In the genomic region with DNA sequence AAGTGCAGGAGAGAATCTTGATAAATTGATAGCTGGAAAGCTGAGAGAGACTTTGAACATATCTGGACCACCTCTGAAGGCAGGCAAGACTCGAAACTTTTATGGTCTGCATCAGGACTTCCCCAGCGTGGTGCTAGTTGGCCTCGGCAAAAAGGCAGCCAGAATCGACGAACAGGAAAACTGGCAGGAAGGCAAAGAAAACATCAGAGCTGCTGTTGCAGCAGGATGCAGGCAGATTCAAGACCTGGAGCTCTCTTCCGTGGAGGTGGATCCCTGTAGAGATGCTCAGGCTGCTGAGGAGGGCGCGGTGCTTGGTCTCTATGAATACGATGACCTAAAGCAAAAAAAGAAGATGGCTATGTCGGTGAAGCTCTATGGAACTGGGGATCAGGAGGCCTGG, we compare ENCODE assay signal across 2 cellular contexts.
A peak's percentile ranks its signal among the peaks of the same experiment; 100 is the strongest.
TF ChIP-seq lines count a peak whose summit lies in the region.

No MANE protein-coding gene starts in this region.

TF ChIP-seq in HepG2, 621 proteins besides CTCF, POLR2A, EP300 and RAD21:
- TF ChIP-seq, protein P1, sequence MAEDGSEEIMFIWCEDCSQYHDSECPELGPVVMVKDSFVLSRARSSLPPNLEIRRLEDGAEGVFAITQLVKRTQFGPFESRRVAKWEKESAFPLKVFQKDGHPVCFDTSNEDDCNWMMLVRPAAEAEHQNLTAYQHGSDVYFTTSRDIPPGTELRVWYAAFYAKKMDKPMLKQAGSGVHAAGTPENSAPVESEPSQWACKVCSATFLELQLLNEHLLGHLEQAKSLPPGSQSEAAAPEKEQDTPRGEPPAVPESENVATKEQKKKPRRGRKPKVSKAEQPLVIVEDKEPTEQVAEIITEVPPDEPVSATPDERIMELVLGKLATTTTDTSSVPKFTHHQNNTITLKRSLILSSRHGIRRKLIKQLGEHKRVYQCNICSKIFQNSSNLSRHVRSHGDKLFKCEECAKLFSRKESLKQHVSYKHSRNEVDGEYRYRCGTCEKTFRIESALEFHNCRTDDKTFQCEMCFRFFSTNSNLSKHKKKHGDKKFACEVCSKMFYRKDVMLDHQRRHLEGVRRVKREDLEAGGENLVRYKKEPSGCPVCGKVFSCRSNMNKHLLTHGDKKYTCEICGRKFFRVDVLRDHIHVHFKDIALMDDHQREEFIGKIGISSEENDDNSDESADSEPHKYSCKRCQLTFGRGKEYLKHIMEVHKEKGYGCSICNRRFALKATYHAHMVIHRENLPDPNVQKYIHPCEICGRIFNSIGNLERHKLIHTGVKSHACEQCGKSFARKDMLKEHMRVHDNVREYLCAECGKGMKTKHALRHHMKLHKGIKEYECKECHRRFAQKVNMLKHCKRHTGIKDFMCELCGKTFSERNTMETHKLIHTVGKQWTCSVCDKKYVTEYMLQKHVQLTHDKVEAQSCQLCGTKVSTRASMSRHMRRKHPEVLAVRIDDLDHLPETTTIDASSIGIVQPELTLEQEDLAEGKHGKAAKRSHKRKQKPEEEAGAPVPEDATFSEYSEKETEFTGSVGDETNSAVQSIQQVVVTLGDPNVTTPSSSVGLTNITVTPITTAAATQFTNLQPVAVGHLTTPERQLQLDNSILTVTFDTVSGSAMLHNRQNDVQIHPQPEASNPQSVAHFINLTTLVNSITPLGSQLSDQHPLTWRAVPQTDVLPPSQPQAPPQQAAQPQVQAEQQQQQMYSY (CRISPR knock-in tag; IDR thresholded peaks at IDR 0.05): peak; percentile 48; the same call in 1 of the 2 replicates
- TF ChIP-seq ZBTB38 (CRISPR knock-in tag; IDR thresholded peaks at IDR 0.05) (peak; percentile 63; the same call in 1 of the 2 replicates), NFIC (IDR thresholded peaks at IDR 0.05; ENCODE audit: low read length) (no peak)

TF ChIP-seq in K562, 482 proteins besides CTCF, POLR2A, EP300 and RAD21:
- TF ChIP-seq STAT5A (IDR thresholded peaks at IDR 0.05; ENCODE audit: borderline replicate concordance, low read length): no peak
- no peak for TF ChIP-seq EP400 (IDR thresholded peaks at IDR 0.05)
- TF ChIP-seq, protein P2, sequence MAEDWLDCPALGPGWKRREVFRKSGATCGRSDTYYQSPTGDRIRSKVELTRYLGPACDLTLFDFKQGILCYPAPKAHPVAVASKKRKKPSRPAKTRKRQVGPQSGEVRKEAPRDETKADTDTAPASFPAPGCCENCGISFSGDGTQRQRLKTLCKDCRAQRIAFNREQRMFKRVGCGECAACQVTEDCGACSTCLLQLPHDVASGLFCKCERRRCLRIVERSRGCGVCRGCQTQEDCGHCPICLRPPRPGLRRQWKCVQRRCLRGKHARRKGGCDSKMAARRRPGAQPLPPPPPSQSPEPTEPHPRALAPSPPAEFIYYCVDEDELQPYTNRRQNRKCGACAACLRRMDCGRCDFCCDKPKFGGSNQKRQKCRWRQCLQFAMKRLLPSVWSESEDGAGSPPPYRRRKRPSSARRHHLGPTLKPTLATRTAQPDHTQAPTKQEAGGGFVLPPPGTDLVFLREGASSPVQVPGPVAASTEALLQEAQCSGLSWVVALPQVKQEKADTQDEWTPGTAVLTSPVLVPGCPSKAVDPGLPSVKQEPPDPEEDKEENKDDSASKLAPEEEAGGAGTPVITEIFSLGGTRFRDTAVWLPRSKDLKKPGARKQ (CRISPR knock-in tag; IDR thresholded peaks at IDR 0.05): no peak
- TF ChIP-seq POLR2G (IDR thresholded peaks at IDR 0.05; ENCODE audit: low read depth, low read length): no peak
- TF ChIP-seq, protein P3, sequence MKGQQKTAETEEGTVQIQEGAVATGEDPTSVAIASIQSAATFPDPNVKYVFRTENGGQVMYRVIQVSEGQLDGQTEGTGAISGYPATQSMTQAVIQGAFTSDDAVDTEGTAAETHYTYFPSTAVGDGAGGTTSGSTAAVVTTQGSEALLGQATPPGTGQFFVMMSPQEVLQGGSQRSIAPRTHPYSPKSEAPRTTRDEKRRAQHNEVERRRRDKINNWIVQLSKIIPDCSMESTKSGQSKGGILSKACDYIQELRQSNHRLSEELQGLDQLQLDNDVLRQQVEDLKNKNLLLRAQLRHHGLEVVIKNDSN (CRISPR knock-in tag; IDR thresholded peaks at IDR 0.05): peak; percentile 17; the same call in 1 of the 2 replicates
- no peak for TF ChIP-seq ZNF707 (CRISPR knock-in tag; conservative IDR thresholded peaks at IDR 0.05)
- no peak for TF ChIP-seq NR3C1 (CRISPR knock-in tag; IDR thresholded peaks at IDR 0.05)
- TF ChIP-seq CTBP1 (IDR thresholded peaks at IDR 0.05; ENCODE audit: borderline replicate concordance): 0 out of 2 replicates have a peak, but pooled peaks have one; percentile 25
- 0 out of 2 replicates have a peak, but pooled peaks have one; percentile 35 for TF ChIP-seq ZNF589 (CRISPR knock-in tag; IDR thresholded peaks at IDR 0.05; ENCODE audit: low read depth)
